ENCODE assay signal across 9 cellular contexts in the genomic region with DNA sequence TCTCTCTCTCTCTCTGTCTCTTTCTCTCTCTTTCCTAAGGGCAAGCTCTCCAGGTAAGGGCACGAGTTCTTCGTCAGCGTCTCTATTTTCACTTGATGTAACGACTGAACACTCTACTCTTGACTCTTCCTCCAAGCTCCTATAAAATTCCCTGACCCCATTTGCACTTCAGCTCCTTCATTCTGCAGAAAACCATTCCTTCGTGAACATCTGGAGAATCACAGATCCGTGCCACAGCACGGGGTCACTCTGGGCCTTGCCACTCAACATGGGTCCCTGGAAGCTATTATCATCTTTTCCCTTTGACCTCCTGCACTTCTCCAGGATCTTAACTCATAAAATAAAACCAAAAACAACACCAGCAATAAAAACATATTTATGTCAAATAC.
DNase-seq lines count a peak whose midpoint lies in the region; ATAC-seq and TF ChIP-seq lines count a peak whose summit lies in the region.
"Had no signal": no experiment of that assay in that cellular context is flagged by ENCODE, and none has a peak within 500 bp of the region (broad histone marks: within the 10 kb centered on the region; RNA-seq: fewer than 3 reads in every experiment).

No MANE protein-coding gene starts in this region.

- H3K27ac ChIP-seq in SK-N-SH (ENCODE audit: low read depth in 2 of 2, low read length in 1 of 2): peak overlapping the region; percentile 81 to 99
- H3K27ac ChIP-seq in breast epithelium: peak overlapping the region; percentile 86 to 88
- peak overlapping the region; percentile 52 for H3K27ac ChIP-seq in muscle layer of colon (ENCODE audit: low read depth, low read length)
- peak overlapping the region; percentile 49 to 67 (median 54) for H3K27ac ChIP-seq in transverse colon

- H4K20me1 ChIP-seq in SK-N-SH (ENCODE audit: insufficient read depth): no peaks in the 10 kb centered on the region

- H3F3A ChIP-seq in SK-N-SH (replicated peaks; ENCODE audit: insufficient read depth): peaks cover 13% of the 10 kb centered on the region

- POLR2A ChIA-PET in SK-N-SH (lab: Yijun Ruan, JAX): interaction anchor here (0.9 to 1.7 kb wide), 14 partner anchors 11 to 707 kb away, joined by 3 to 16 read pairs (median 4); partner anchors contain the start of genes FIP1L1 and PDGFRA

- ATAC-seq in SK-N-SH treated with all-trans-retinoic acid at 6 μM for 48 hours: no peak
- no peak for ATAC-seq in GM18867 (IDR thresholded peaks at IDR 0.05; ENCODE audit: unreplicated experiment)

- no peaks in the 10 kb centered on the region for H3K79me2 ChIP-seq in SK-N-SH (ENCODE audit: insufficient read depth)

- TF ChIP-seq CTCF in SK-N-SH (IDR thresholded peaks at IDR 0.05): no peak
- TF ChIP-seq CTCF in breast epithelium (IDR thresholded peaks at IDR 0.05): no peak
- TF ChIP-seq CTCF in transverse colon (IDR thresholded peaks at IDR 0.05): no peak

- TF ChIP-seq EP300 in SK-N-SH (IDR thresholded peaks at IDR 0.05; ENCODE audit: borderline replicate concordance in 1 of 2, low read depth in 1 of 2, low read length in 1 of 2): no peak
- no peak for TF ChIP-seq EP300 in transverse colon (IDR thresholded peaks at IDR 0.05; ENCODE audit: low read depth)

- H3K36me3 ChIP-seq in SK-N-SH (replicated peaks in 1 of 2; ENCODE audit: control insufficient read depth in 1 of 2, insufficient read depth in 2 of 2, low read length in 1 of 2) (no peaks in the 10 kb centered on the region), breast epithelium (no peaks in the 10 kb centered on the region), muscle layer of colon (ENCODE audit: insufficient read depth, low read length) (no peaks in the 10 kb centered on the region), transverse colon (no peaks in the 10 kb centered on the region)

- peaks cover 24 to 40% of the 10 kb centered on the region in 2 experiments for H3K4me1 ChIP-seq in SK-N-SH (ENCODE audit: control insufficient read depth in 1 of 2, insufficient read depth in 2 of 2, low read depth in 1 of 2, low read length in 1 of 2)
- peaks cover 0 to 16% of the 10 kb centered on the region in 2 donors for H3K4me1 ChIP-seq in breast epithelium
- peaks cover 15% of the 10 kb centered on the region for H3K4me1 ChIP-seq in muscle layer of colon (ENCODE audit: insufficient read depth, low read length)
- peaks cover 5 to 22% (median 14%) of the 10 kb centered on the region in 4 donors for H3K4me1 ChIP-seq in transverse colon

- WGBS in SK-N-SH (ENCODE audit: low lambda C conversion rate): 29% methylated on average over 7 of the region's 7 CpGs
- 36 to 51% methylated on average over 5 to 7 of the region's 7 CpGs for WGBS in transverse colon (ENCODE audit: low coverage in 1 of 2), 2 donors

- CTCF ChIA-PET in SK-N-SH (lab: Yijun Ruan, JAX): interaction anchor here (0.5 to 3.1 kb wide), 10 partner anchors 9 to 688 kb away, joined by 3 to 26 read pairs (median 4); no protein-coding TSS in a partner anchor

- H3K4me3 ChIP-seq in SK-N-SH (ENCODE audit: low read depth in 2 of 2, low read length in 1 of 2) (no peak overlapping the region), breast epithelium (peak overlapping the region in 2 of 3 donors; percentile 36 to 55), muscle layer of colon (ENCODE audit: low read depth in 1 of 2, low read length in 2 of 2) (peak overlapping the region in 1 of 2 donors; percentile 69), transverse colon (peak overlapping the region in 1 of 4 donors; percentile 12)

- no peaks in the 10 kb centered on the region for H3K9me2 ChIP-seq in SK-N-SH

- DNase-seq in SK-N-SH: peak; percentile 23
- no peak for DNase-seq in breast epithelium (ENCODE audit: low spot score in 2 of 2)
- DNase-seq in transverse colon: no peak
- DNase-seq in SW 1271 (lab: John Stamatoyannopoulos, UW): no peak
- no peak for DNase-seq in activated effector memory CD4-positive, alpha-beta T cell treated with Interleukin-2 at 50 U/mL for 16 hours
- DNase-seq: activated naive CD8-positive, alpha-beta T cell treated with anti-CD3 and anti-CD28 coated beads, Interleukin-2, amount 10 ng/mL, durations not matched to agents 7 days and 5 days had no signal

- peak overlapping the region; percentile 74 for H3K4me2 ChIP-seq in SK-N-SH

- in situ Hi-C loops in transverse colon (cut with MboI; ENCODE audit: low pct_ligation_motif_present in 1 of 4, low pct_unique_long_range_greater_than_20kb in 1 of 4, low sequenced_read_pairs in 3 of 4): loop anchor here in 3 of 4 donors (25.0 kb wide), 3 partner anchors 209 to 534 kb away; partner anchors contain the start of gene PDGFRA (in 1 of the 3)

- H3K9me3 ChIP-seq in SK-N-SH (no peaks in the 10 kb centered on the region), breast epithelium (no peaks in the 10 kb centered on the region), muscle layer of colon (ENCODE audit: low read length) (no peaks in the 10 kb centered on the region), transverse colon (no peaks in the 10 kb centered on the region)

- TF ChIP-seq POLR2A in breast epithelium (IDR thresholded peaks at IDR 0.05): no peak
- TF ChIP-seq POLR2A in transverse colon (IDR thresholded peaks at IDR 0.05): no peak

- H2AFZ ChIP-seq in SK-N-SH (ENCODE audit: low read depth): peak overlapping the region; percentile 58

- H3K9ac ChIP-seq in SK-N-SH (peak overlapping the region; percentile 56; the same call in 1 of the 2 replicates), muscle layer of colon (ENCODE audit: low read length) (no peak overlapping the region)

- no peak for TF ChIP-seq RAD21 in SK-N-SH (IDR thresholded peaks at IDR 0.05; ENCODE audit: low read length)

- intact Hi-C loops in breast epithelium (cut with DNase I; ENCODE audit: low total_unique reads) (no loop called here), transverse colon (cut with DNase I; ENCODE audit: low total_unique reads) (no loop called here)

- H3K27me3 ChIP-seq in SK-N-SH (ENCODE audit: insufficient read depth): no peaks in the 10 kb centered on the region
- H3K27me3 ChIP-seq in breast epithelium: no peaks in the 10 kb centered on the region
- H3K27me3 ChIP-seq in muscle layer of colon (ENCODE audit: control insufficient read depth in 1 of 2, insufficient read depth in 2 of 2, low read length in 2 of 2): no peaks in the 10 kb centered on the region
- no peaks in the 10 kb centered on the region for H3K27me3 ChIP-seq in transverse colon

TF ChIP-seq in SK-N-SH, 30 proteins besides CTCF, POLR2A, EP300 and RAD21:
- TF ChIP-seq ELF1 (IDR thresholded peaks at IDR 0.05) (no peak), MEF2A (IDR thresholded peaks at IDR 0.05; ENCODE audit: borderline replicate concordance, low read depth) (no peak), RXRA (IDR thresholded peaks at IDR 0.05; ENCODE audit: borderline replicate concordance, low read depth) (no peak), TAF1 (IDR thresholded peaks at IDR 0.05; ENCODE audit: borderline replicate concordance, low read depth, low read length) (no peak), MXI1 (IDR thresholded peaks at IDR 0.05; ENCODE audit: low read depth, low read length) (no peak), SIN3A (IDR thresholded peaks at IDR 0.05; ENCODE audit: borderline replicate concordance, low read depth, low read length) (no peak), GABPA (IDR thresholded peaks at IDR 0.05; ENCODE audit: low read depth) (no peak), FOSL2 (IDR thresholded peaks at IDR 0.05; ENCODE audit: borderline replicate concordance, low read depth) (no peak), SMC3 (IDR thresholded peaks at IDR 0.05; ENCODE audit: low read depth, low read length) (no peak), IRF3 (IDR thresholded peaks at IDR 0.05; ENCODE audit: low read depth, low read length) (no peak), POLR2AphosphoS5 (IDR thresholded peaks at IDR 0.05; ENCODE audit: low read depth, low read length) (no peak), JUND (IDR thresholded peaks at IDR 0.05) (no peak)

TF ChIP-seq in SK-N-SH treated with all-trans-retinoic acid at 6 μM for 48 hours, 23 proteins besides CTCF, POLR2A, EP300 and RAD21 (continues in another document):
- TF ChIP-seq, protein P1, sequence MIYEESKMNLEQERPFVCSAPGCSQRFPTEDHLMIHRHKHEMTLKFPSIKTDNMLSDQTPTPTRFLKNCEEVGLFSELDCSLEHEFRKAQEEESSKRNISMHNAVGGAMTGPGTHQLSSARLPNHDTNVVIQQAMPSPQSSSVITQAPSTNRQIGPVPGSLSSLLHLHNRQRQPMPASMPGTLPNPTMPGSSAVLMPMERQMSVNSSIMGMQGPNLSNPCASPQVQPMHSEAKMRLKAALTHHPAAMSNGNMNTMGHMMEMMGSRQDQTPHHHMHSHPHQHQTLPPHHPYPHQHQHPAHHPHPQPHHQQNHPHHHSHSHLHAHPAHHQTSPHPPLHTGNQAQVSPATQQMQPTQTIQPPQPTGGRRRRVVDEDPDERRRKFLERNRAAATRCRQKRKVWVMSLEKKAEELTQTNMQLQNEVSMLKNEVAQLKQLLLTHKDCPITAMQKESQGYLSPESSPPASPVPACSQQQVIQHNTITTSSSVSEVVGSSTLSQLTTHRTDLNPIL (CRISPR knock-in tag; IDR thresholded peaks at IDR 0.05; ENCODE audit: low read depth): no peak
- TF ChIP-seq CSRNP3 (CRISPR knock-in tag; IDR thresholded peaks at IDR 0.05) (no peak), ZFP3 (CRISPR knock-in tag; IDR thresholded peaks at IDR 0.05) (no peak), OSR1 (CRISPR knock-in tag; IDR thresholded peaks at IDR 0.05) (no peak), CSDC2 (CRISPR knock-in tag; IDR thresholded peaks at IDR 0.05) (no peak), PPARA (CRISPR knock-in tag; IDR thresholded peaks at IDR 0.05; ENCODE audit: borderline replicate concordance) (no peak), ARNTL (CRISPR knock-in tag; IDR thresholded peaks at IDR 0.05; ENCODE audit: borderline replicate concordance, low read depth) (no peak), SNAI2 (CRISPR knock-in tag; IDR thresholded peaks at IDR 0.05) (no peak), GLIS3 (CRISPR knock-in tag; IDR thresholded peaks at IDR 0.05) (no peak)

Comparison
In these comparisons a context has a peak if more than half of its experiments do, and no peak if none do; other contexts are left out.
1. H3K4me3 ChIP-seq: peak in breast epithelium (2 of 3); none in SK-N-SH (0 of 2).
2. Peak in every context shown above with its lines, with median percentiles within 50 percentile points of each other: H3K27ac ChIP-seq.